In the genomic region with DNA sequence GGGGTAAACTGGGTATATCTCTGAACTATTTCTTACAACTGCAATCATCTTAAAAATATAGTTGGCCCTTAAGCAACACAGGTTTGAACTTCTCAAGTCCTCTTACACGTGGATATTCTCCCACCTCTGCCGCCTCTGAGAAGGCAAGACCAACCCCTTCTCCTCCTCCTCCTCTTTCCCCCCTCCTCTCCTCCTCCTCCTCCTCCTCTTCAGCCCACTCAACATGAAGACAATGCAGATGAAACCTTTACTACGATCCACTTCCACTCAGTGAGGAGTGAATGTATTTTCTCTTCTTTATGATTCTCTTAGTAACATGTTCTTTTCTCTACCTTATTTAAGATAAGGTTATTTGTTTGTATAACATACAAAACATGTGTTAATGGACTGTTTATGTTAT, we compare ENCODE assay signal across 2 cellular contexts.
TF ChIP-seq lines count a peak whose summit lies in the region.

No MANE protein-coding gene starts in this region.

TF ChIP-seq in HepG2, 621 proteins besides CTCF, POLR2A, EP300 and RAD21:
- TF ChIP-seq, protein P1, sequence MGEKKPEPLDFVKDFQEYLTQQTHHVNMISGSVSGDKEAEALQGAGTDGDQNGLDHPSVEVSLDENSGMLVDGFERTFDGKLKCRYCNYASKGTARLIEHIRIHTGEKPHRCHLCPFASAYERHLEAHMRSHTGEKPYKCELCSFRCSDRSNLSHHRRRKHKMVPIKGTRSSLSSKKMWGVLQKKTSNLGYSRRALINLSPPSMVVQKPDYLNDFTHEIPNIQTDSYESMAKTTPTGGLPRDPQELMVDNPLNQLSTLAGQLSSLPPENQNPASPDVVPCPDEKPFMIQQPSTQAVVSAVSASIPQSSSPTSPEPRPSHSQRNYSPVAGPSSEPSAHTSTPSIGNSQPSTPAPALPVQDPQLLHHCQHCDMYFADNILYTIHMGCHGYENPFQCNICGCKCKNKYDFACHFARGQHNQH (CRISPR knock-in tag; IDR thresholded peaks at IDR 0.05) = no peak
- TF ChIP-seq XRCC5 (optimal IDR thresholded peaks at IDR 0.05; ENCODE audit: low read length) (no peak), TAF15 (IDR thresholded peaks at IDR 0.05; ENCODE audit: low read depth, low read length, poor library complexity, severe bottlenecking) (no peak), NR2C2 (CRISPR knock-in tag; IDR thresholded peaks at IDR 0.05; ENCODE audit: borderline replicate concordance) (no peak)

TF ChIP-seq in SK-N-SH, 30 proteins besides CTCF, POLR2A, EP300 and RAD21:
- TF ChIP-seq CHD2 (IDR thresholded peaks at IDR 0.05; ENCODE audit: low read length, partially characterized antibody) (no peak), MXI1 (IDR thresholded peaks at IDR 0.05; ENCODE audit: low read depth, low read length) (no peak), FOSL2 (IDR thresholded peaks at IDR 0.05; ENCODE audit: borderline replicate concordance, low read depth) (no peak), POLR2AphosphoS5 (IDR thresholded peaks at IDR 0.05; ENCODE audit: low read depth, low read length) (no peak), ELF1 (IDR thresholded peaks at IDR 0.05) (no peak), TAF1 (IDR thresholded peaks at IDR 0.05; ENCODE audit: borderline replicate concordance, low read depth, low read length) (no peak), USF2 (IDR thresholded peaks at IDR 0.05; ENCODE audit: borderline replicate concordance, low read depth, low read length) (no peak), NFIC (IDR thresholded peaks at IDR 0.05; ENCODE audit: borderline replicate concordance) (no peak), RFX5 (IDR thresholded peaks at IDR 0.05; ENCODE audit: low read length) (no peak)
- TF ChIP-seq, protein P2, sequence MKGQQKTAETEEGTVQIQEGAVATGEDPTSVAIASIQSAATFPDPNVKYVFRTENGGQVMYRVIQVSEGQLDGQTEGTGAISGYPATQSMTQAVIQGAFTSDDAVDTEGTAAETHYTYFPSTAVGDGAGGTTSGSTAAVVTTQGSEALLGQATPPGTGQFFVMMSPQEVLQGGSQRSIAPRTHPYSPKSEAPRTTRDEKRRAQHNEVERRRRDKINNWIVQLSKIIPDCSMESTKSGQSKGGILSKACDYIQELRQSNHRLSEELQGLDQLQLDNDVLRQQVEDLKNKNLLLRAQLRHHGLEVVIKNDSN (IDR thresholded peaks at IDR 0.05; ENCODE audit: borderline replicate concordance, low read depth) = no peak
